7 cellular contexts compared by ENCODE assay signal in genomic region chr4:138756519-138756918, GRCh38.
"Had no signal": no experiment of that assay in that cellular context is flagged by ENCODE, and none has a peak within 500 bp of the region (broad histone marks: within the 10 kb centered on the region; RNA-seq: fewer than 3 reads in every experiment).

No MANE protein-coding gene starts in this region.

- DNase-seq: GM23248, GOT3, H7, HFFc6, KBM-7 had no signal

- H3K36me3 ChIP-seq: HAP-1 had no signal

- H3K27ac ChIP-seq: GM23248 had no signal

- H3K4me3 ChIP-seq: GM23248, HAP-1 had no signal

- H3K9ac ChIP-seq: GM23248 had no signal

- H3K4me1 ChIP-seq: HAP-1 had no signal

- ATAC-seq: HCT116 had no signal

- H3K9me3 ChIP-seq: HAP-1 had no signal
